In the genomic region with DNA sequence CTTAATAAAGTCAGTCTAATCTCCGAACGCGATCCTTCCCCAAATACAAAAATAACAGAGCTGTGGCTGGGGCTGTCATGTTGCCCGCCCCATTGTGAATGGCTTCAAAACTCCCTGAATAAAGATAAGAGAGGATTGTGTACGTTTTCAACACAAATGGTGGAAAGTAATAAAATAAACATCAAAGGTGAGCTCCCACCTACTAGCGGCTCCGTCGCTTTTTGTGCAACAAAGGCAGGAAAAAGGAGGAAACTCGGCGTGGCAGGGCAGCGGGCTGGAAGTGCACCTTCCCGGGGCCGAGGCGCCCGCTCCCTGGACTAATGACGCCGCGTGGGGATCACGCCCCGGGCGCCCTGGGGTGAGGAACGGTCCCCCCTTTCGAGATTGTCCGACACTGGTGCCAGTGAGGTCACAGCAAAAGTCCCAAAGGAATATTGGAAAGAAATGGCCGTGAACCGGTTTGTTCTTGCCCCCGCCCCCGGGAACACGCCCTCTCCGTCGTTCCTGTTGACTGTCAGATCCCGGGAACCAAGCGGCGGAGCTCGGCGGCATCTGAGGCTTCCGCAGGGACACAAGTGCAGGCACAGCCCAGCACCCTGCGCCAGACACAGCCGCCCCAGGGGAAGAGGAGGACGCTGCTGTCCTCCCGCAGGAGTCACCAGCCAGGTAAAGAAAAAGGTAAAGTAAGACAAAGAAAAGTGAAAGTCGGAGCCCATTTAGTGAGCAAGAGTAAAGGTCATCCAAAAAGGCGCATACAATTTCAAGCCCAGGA, we compare ENCODE assay signal across 9 cellular contexts. TPM values are rescaled to one million over a fixed set of nuclear protein-coding genes. Genes with fewer than 3 reads are reported as not detected.
DNase-seq lines count a peak whose midpoint lies in the region; ATAC-seq and TF ChIP-seq lines count a peak whose summit lies in the region.
"Had no signal": no experiment of that assay in that cellular context is flagged by ENCODE, and none has a peak within 500 bp of the region (broad histone marks: within the 10 kb centered on the region; RNA-seq: fewer than 3 reads in every experiment).

No MANE protein-coding gene starts in this region.

- H3K27me3 Mint-ChIP-seq in activated naive CD4-positive, alpha-beta T cell treated with anti-CD3 and anti-CD28 coated beads for 36 hours (ENCODE audit: low read depth) = peaks cover 62% of the 10 kb centered on the region

- peak overlapping the region; percentile 69 for H3K4me3 Mint-ChIP-seq in activated naive CD4-positive, alpha-beta T cell treated with anti-CD3 and anti-CD28 coated beads for 36 hours

- peaks cover 3% of the 10 kb centered on the region for H3K9me3 Mint-ChIP-seq in activated naive CD4-positive, alpha-beta T cell treated with anti-CD3 and anti-CD28 coated beads for 36 hours

- no peak for TF ChIP-seq CTCF in brain microvascular endothelial cell (IDR thresholded peaks at IDR 0.05; ENCODE audit: low read depth, low read length, missing control alignments)
- TF ChIP-seq CTCF in lower leg skin (IDR thresholded peaks at IDR 0.05) = no peak
- TF ChIP-seq CTCF in transverse colon (IDR thresholded peaks at IDR 0.05) = no peak

- CTCF ChIA-PET in activated naive CD4-positive, alpha-beta T cell treated with anti-CD3 and anti-CD28 coated beads for 36 hours (lab: Charles Lee) = interaction anchor here (1.0 kb wide), 1 partner anchor 86 kb away, joined by 3 read pairs; no protein-coding TSS in a partner anchor

- H3K36me3 ChIP-seq in brain microvascular endothelial cell (replicated peaks) (no peaks in the 10 kb centered on the region), transverse colon (no peaks in the 10 kb centered on the region)

- H3K4me1 ChIP-seq in transverse colon = peaks cover 0 to 36% (median 28%) of the 10 kb centered on the region in 4 donors

- in situ Hi-C loops in brain microvascular endothelial cell (cut with HindIII; ENCODE audit: low pct_ligation_motif_present, low sequenced_read_pairs) (no loop called here), transverse colon (cut with MboI; ENCODE audit: low pct_ligation_motif_present in 1 of 4, low pct_unique_long_range_greater_than_20kb in 1 of 4, low sequenced_read_pairs in 3 of 4) (no loop called here)

- H3K27me3 ChIP-seq in brain microvascular endothelial cell (replicated peaks) (peaks cover 63% of the 10 kb centered on the region), transverse colon (peaks cover 74% of the 10 kb centered on the region)

- H3K36me3 Mint-ChIP-seq in activated naive CD4-positive, alpha-beta T cell treated with anti-CD3 and anti-CD28 coated beads for 36 hours (ENCODE audit: low read depth) = no peaks in the 10 kb centered on the region

- H3K27ac Mint-ChIP-seq in activated naive CD4-positive, alpha-beta T cell treated with anti-CD3 and anti-CD28 coated beads for 36 hours = no peak overlapping the region

- peaks cover 24% of the 10 kb centered on the region for H3K4me1 Mint-ChIP-seq in activated naive CD4-positive, alpha-beta T cell treated with anti-CD3 and anti-CD28 coated beads for 36 hours (ENCODE audit: low read depth)

- WGBS in lower leg skin, 2 donors = 4 to 8% methylated on average over 43 of the region's 43 CpGs
- WGBS in transverse colon (ENCODE audit: low coverage in 1 of 2), 2 donors = 10 to 29% methylated on average over 7 to 42 of the region's 43 CpGs

- intact Hi-C loops in activated naive CD4-positive, alpha-beta T cell treated with anti-CD3 and anti-CD28 coated beads for 36 hours (cut with micrococcal nuclease) = loop anchor here (10.0 kb wide), 1 partner anchor 916 kb away; the partner anchor contains the start of gene IRF4
- intact Hi-C loops in lower leg skin (cut with DNase I; ENCODE audit: low total_unique reads) = loop anchor here (10.0 kb wide), 1 partner anchor 226 kb away; no protein-coding TSS in a partner anchor
- intact Hi-C loops in transverse colon (cut with DNase I; ENCODE audit: low total_unique reads) = no loop called here

- no peak for TF ChIP-seq EP300 in transverse colon (IDR thresholded peaks at IDR 0.05; ENCODE audit: low read depth)

- H3K4me3 ChIP-seq in brain microvascular endothelial cell (ENCODE audit: low read depth, low read length) = peak overlapping the region; percentile 41
- no peak overlapping the region for H3K4me3 ChIP-seq in lower leg skin (ENCODE audit: low read depth, poor library complexity, severe bottlenecking)
- peak overlapping the region in 3 of 4 donors; percentile 30 to 51 (median 37) for H3K4me3 ChIP-seq in transverse colon

- no peak for TF ChIP-seq POLR2A in lower leg skin (IDR thresholded peaks at IDR 0.05)
- TF ChIP-seq POLR2A in transverse colon (IDR thresholded peaks at IDR 0.05) = no peak

- H3K27ac ChIP-seq in brain microvascular endothelial cell (no peak overlapping the region), transverse colon (peak overlapping the region; percentile 26 to 67 (median 41))

- no peak for DNase-seq in activated naive CD4-positive, alpha-beta T cell treated with anti-CD3 and anti-CD28 coated beads for 36 hours
- no peak for DNase-seq in activated naive CD4-positive, alpha-beta T cell treated with anti-CD3 and anti-CD28 coated beads, Interleukin-2, amount 50 U/mL, for 16 hours
- DNase-seq in brain microvascular endothelial cell = no peak
- peak; percentile 68 to 92 for DNase-seq in lower leg skin (ENCODE audit: low spot score in 2 of 2)
- peak; percentile 72 for DNase-seq in transverse colon
- no peak for DNase-seq in NOMO-1 (lab: John Stamatoyannopoulos, UW; ENCODE audit: unreplicated experiment in 2 of 2)
- DNase-seq in cerebellum (ENCODE audit: low spot score) = no peak
- DNase-seq: DND-41 had no signal

- H3K9me3 ChIP-seq in transverse colon = no peaks in the 10 kb centered on the region

- ATAC-seq in HG03135 (IDR thresholded peaks at IDR 0.05; ENCODE audit: unreplicated experiment) = no peak

RNA-seq across cellular contexts. Expression of gene FOXQ1, which starts 1.1 kb away (rescaled TPM):
- total RNA-seq in activated naive CD4-positive, alpha-beta T cell treated with anti-CD3 and anti-CD28 coated beads for 36 hours = not detected
- 100 to 1,000 TPM in 2 of 4 donors, 10 to 100 TPM in 2; 54.1 to 117 (median 89.5) TPM for total RNA-seq in lower leg skin
- total RNA-seq in transverse colon = 1 to 10 TPM in 1 of 4 donors, not detected in 3; 1.6 TPM
- 2.4 TPM for total RNA-seq in cerebellum

Comparison
In these comparisons a context has a peak if more than half of its experiments do, and no peak if none do; other contexts are left out.
1. DNase-seq: peak in lower leg skin (2 of 2) and transverse colon (single experiment); none in activated naive CD4-positive, alpha-beta T cell treated with anti-CD3 and anti-CD28 coated beads for 36 hours (single experiment), activated naive CD4-positive, alpha-beta T cell treated with anti-CD3 and anti-CD28 coated beads, Interleukin-2, amount 50 U/mL, for 16 hours (single experiment), brain microvascular endothelial cell (single experiment), NOMO-1 (0 of 2) and cerebellum (single experiment).
2. RNA of gene FOXQ1, which starts 1.1 kb away (total RNA-seq): 54.1 to 117 TPM in lower leg skin; 2.4 TPM in cerebellum (single experiment), not detected in activated naive CD4-positive, alpha-beta T cell treated with anti-CD3 and anti-CD28 coated beads for 36 hours and 1.6 TPM in transverse colon; every median in the first group is over 10 times any median in the second.